23 cellular contexts compared by ENCODE assay signal in the genomic region with DNA sequence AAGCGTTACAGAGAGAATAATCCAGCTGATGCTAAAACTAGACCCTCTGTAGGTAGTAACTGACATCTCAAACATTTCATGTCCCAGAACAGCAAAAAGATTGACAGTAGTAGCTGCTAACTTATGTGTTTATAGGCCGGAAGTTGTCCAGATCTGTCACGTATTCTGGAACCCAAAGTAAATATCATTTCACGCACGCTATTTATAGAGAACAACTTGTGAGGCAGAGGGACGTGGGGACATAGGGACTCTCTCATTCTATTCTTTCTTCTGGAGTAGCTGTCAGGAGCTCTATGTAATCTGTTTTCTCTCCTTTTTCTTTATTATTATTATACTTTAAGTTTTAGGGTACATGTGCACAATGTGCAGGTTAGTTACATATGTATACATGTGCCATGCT.
"Had no signal": no experiment of that assay in that cellular context is flagged by ENCODE, and none has a peak within 500 bp of the region (broad histone marks: within the 10 kb centered on the region; RNA-seq: fewer than 3 reads in every experiment).

No MANE protein-coding gene starts in this region.

- H3K9me3 ChIP-seq: ovary, thoracic aorta, uterus had no signal

- H3K27ac ChIP-seq: coronary artery, esophagus squamous epithelium, hepatocyte, ovary, thoracic aorta, tibial nerve, upper lobe of left lung, uterus had no signal

- H3K27me3 ChIP-seq: esophagus squamous epithelium, hepatocyte, ovary, tibial nerve, upper lobe of left lung, uterus had no signal

- DNase-seq: dermis blood vessel endothelial cell; effector memory CD4-positive, alpha-beta T cell; erythroblast; esophagus squamous epithelium; foreskin melanocyte; left colon; natural killer cell; occipital lobe; ovary; posterior cingulate gyrus; retina; stimulated activated CD4-positive, alpha-beta T cell treated with anti-CD3 and anti-CD28 coated beads, Interleukin-4, amount 100 ng/mL, for 4 hours; stimulated activated naive CD8-positive, alpha-beta T cell treated with anti-CD3 and anti-CD28 coated beads, Interleukin-15, Interleukin-2, amounts not matched to agents 100 U/mL and 50 U/mL, for 24 hours; substantia nigra; upper lobe of left lung; uterus had no signal

- H3K4me1 ChIP-seq: esophagus squamous epithelium, tibial nerve, upper lobe of left lung, uterus had no signal

- H3K4me3 ChIP-seq: coronary artery, esophagus squamous epithelium, hepatocyte, lung, ovary, thoracic aorta, tibial nerve, upper lobe of left lung, uterus had no signal

- ATAC-seq: left colon; natural killer cell; sciatic nerve; stimulated activated memory B cell treated with anti-CD40 and anti-IgM and Interleukin-4, amounts not matched to agents 10 μg/mL and 1 μg/mL and 100 μg/mL, for 72 hours had no signal

- H3K36me3 ChIP-seq: ovary, uterus had no signal
